ENCODE assay signal across 13 cellular contexts in the genomic region with DNA sequence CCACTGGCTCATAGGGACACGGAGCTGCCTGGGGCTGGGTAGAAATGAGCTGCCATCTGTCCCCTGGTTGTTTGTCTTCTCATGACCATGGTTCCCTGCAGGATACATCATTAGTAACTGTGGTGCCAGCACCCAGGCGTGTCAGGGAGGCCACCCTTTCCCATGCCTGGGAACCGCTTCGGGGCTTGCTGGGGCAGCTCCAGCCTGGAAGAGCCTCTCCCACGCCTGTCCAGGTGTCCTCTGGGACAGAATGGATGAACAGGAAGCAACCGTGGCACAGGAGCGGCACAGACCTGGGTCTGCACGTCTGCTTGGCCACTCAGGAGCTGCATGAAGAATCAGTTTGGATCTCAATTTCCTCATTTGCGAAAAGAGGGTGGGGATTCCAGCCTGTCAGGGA.
"Had no signal": no experiment of that assay in that cellular context is flagged by ENCODE, and none has a peak within 500 bp of the region (broad histone marks: within the 10 kb centered on the region; RNA-seq: fewer than 3 reads in every experiment).

No MANE protein-coding gene starts in this region.

- H3K4me1 Mint-ChIP-seq: activated naive CD4-positive, alpha-beta T cell treated with anti-CD3 and anti-CD28 coated beads, Interleukin-2, amount 50 U/mL, for 24 hours; central memory CD8-positive, alpha-beta T cell; memory B cell; stimulated activated effector memory CD8-positive, alpha-beta T cell treated with anti-CD3 and anti-CD28 coated beads, Interleukin-12 subunit alpha, Interleukin-12 subunit beta, amount 100 ng/mL, for 72 hours had no signal

- H3K9me3 ChIP-seq: heart right ventricle, left lung, tibial nerve had no signal

- DNase-seq: activated effector memory CD4-positive, alpha-beta T cell treated with Interleukin-2 at 50 U/mL for 16 hours; activated T-cell treated with anti-CD3 and anti-CD28 coated beads, Interleukin-2, amount 50 U/mL, for 1 hour; dermis blood vessel endothelial cell; heart right ventricle; small intestine; T-helper 2 cell had no signal

- H3K4me1 ChIP-seq: parathyroid adenoma, tibial nerve had no signal

- H3K4me3 ChIP-seq: heart right ventricle, left lung, tibial nerve had no signal

- H3K36me3 Mint-ChIP-seq: activated naive CD4-positive, alpha-beta T cell treated with anti-CD3 and anti-CD28 coated beads, Interleukin-2, amount 50 U/mL, for 24 hours; memory B cell; stimulated activated effector memory CD8-positive, alpha-beta T cell treated with anti-CD3 and anti-CD28 coated beads, Interleukin-12 subunit alpha, Interleukin-12 subunit beta, amount 100 ng/mL, for 72 hours had no signal

- H3K79me2 ChIP-seq: parathyroid adenoma had no signal

- H3K9me3 Mint-ChIP-seq: activated naive CD4-positive, alpha-beta T cell treated with anti-CD3 and anti-CD28 coated beads, Interleukin-2, amount 50 U/mL, for 24 hours; central memory CD8-positive, alpha-beta T cell; memory B cell; stimulated activated effector memory CD8-positive, alpha-beta T cell treated with anti-CD3 and anti-CD28 coated beads, Interleukin-12 subunit alpha, Interleukin-12 subunit beta, amount 100 ng/mL, for 72 hours had no signal

- H3K36me3 ChIP-seq: heart right ventricle, left lung, tibial nerve had no signal

- H2AFZ ChIP-seq: parathyroid adenoma had no signal

- H3K27me3 Mint-ChIP-seq: activated naive CD4-positive, alpha-beta T cell treated with anti-CD3 and anti-CD28 coated beads, Interleukin-2, amount 50 U/mL, for 24 hours had no signal

- H3K4me3 Mint-ChIP-seq: activated naive CD4-positive, alpha-beta T cell treated with anti-CD3 and anti-CD28 coated beads, Interleukin-2, amount 50 U/mL, for 24 hours; central memory CD8-positive, alpha-beta T cell; memory B cell; stimulated activated effector memory CD8-positive, alpha-beta T cell treated with anti-CD3 and anti-CD28 coated beads, Interleukin-12 subunit alpha, Interleukin-12 subunit beta, amount 100 ng/mL, for 72 hours had no signal

- H3K9ac ChIP-seq: parathyroid adenoma had no signal

- H3K27ac ChIP-seq: heart right ventricle, left lung, parathyroid adenoma, tibial nerve had no signal

- H3K27ac Mint-ChIP-seq: activated naive CD4-positive, alpha-beta T cell treated with anti-CD3 and anti-CD28 coated beads, Interleukin-2, amount 50 U/mL, for 24 hours; memory B cell; stimulated activated effector memory CD8-positive, alpha-beta T cell treated with anti-CD3 and anti-CD28 coated beads, Interleukin-12 subunit alpha, Interleukin-12 subunit beta, amount 100 ng/mL, for 72 hours had no signal

- H3K27me3 ChIP-seq: heart right ventricle, left lung, tibial nerve had no signal

- ATAC-seq: heart right ventricle; left lung; stimulated activated effector memory CD8-positive, alpha-beta T cell treated with anti-CD3 and anti-CD28 coated beads, Interleukin-12 subunit alpha, Interleukin-12 subunit beta, amount 100 ng/mL, for 72 hours had no signal
